In the genomic region with DNA sequence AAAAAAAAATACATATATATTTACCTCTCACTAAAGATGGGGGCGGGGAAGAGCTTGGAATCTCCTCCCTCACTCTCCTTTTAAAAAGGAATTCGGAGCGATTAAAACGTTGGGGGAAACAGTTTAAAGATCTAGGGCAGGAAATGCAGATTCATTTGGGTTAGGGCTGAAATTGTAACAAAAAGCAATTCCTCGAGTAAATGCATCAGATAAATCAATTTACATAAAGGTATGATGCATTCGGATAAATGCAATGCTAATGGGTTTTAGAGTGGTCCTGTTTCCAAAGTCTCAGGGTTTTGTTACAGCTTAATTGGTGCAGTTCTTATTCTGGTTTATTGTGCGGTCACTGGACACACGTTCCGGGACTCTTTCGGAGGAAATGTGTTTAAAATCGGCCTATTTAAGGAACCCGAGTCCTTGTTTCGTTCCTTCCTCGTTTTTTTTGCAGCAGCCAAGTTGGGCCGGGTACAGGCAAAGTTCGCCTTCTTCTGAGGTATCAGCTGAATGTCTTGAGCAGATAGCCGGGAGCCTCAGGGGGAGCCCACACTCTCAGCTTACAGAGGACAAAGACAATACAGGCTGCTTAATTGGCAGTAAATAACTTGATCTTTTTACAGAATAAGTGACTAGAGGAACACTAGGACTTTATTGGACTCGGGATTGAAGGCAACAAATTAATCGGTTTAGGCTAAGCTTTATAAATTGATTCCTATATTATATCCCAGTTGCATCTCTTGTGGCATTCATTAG, we compare ENCODE assay signal across 8 cellular contexts. TPM values are rescaled to one million over a fixed set of nuclear protein-coding genes. Genes with fewer than 3 reads are reported as not detected.
DNase-seq lines count a peak whose midpoint lies in the region; ATAC-seq and TF ChIP-seq lines count a peak whose summit lies in the region.

No MANE protein-coding gene starts in this region.

- H3K27me3 Mint-ChIP-seq in activated CD8-positive, alpha-beta T cell treated with anti-CD3 and anti-CD28 coated beads, Interleukin-2, amount 10 ng/mL, durations not matched to agents 7 days and 5 days (ENCODE audit: low read depth), result no peaks in the 10 kb centered on the region
- no peaks in the 10 kb centered on the region for H3K27me3 Mint-ChIP-seq in neural crest cell (ENCODE audit: low read depth)

- CTCF ChIA-PET in activated CD8-positive, alpha-beta T cell treated with anti-CD3 and anti-CD28 coated beads, Interleukin-2, amount 10 ng/mL, durations not matched to agents 7 days and 5 days (lab: Charles Lee), result interaction anchor here (0.7 to 1.1 kb wide), 2 partner anchors 14 to 16 kb away, joined by 3 read pairs; no protein-coding TSS in a partner anchor

- peaks cover 41% of the 10 kb centered on the region for H3K4me1 Mint-ChIP-seq in activated CD8-positive, alpha-beta T cell treated with anti-CD3 and anti-CD28 coated beads, Interleukin-2, amount 10 ng/mL, durations not matched to agents 7 days and 5 days (ENCODE audit: low read depth)
- H3K4me1 Mint-ChIP-seq in neural crest cell, result peaks cover 58% of the 10 kb centered on the region

- TF ChIP-seq POLR2A in GM18505 (IDR thresholded peaks at IDR 0.05; ENCODE audit: borderline replicate concordance, extremely low read depth, insufficient read depth, insufficient read length), result no peak

- H3K36me3 Mint-ChIP-seq in activated CD8-positive, alpha-beta T cell treated with anti-CD3 and anti-CD28 coated beads, Interleukin-2, amount 10 ng/mL, durations not matched to agents 7 days and 5 days (ENCODE audit: low read depth), result peaks cover 28% of the 10 kb centered on the region
- peaks cover 9% of the 10 kb centered on the region for H3K36me3 Mint-ChIP-seq in neural crest cell (ENCODE audit: low read depth)

- H3K4me3 Mint-ChIP-seq in activated CD8-positive, alpha-beta T cell treated with anti-CD3 and anti-CD28 coated beads, Interleukin-2, amount 10 ng/mL, durations not matched to agents 7 days and 5 days, result peak overlapping the region; percentile 81
- peak overlapping the region; percentile 97 for H3K4me3 Mint-ChIP-seq in neural crest cell

- H3K27ac Mint-ChIP-seq in activated CD8-positive, alpha-beta T cell treated with anti-CD3 and anti-CD28 coated beads, Interleukin-2, amount 10 ng/mL, durations not matched to agents 7 days and 5 days, result peak overlapping the region; percentile 97
- H3K27ac Mint-ChIP-seq in neural crest cell (ENCODE audit: unreplicated experiment), result peak overlapping the region; percentile 85

- peak; percentile 42 for DNase-seq in EL
- DNase-seq in LNCaP clone FGC (ENCODE audit: low read depth), result no peak
- peak; percentile 37 for DNase-seq in activated CD8-positive, alpha-beta T cell treated with anti-CD3 and anti-CD28 coated beads, Interleukin-2, amount 10 ng/mL, durations not matched to agents 7 days and 5 days
- DNase-seq in foreskin melanocyte, result peak; percentile 56
- DNase-seq in neural crest cell (ENCODE audit: low read depth, low spot score), result no peak

- POLR2A ChIA-PET in activated CD8-positive, alpha-beta T cell treated with anti-CD3 and anti-CD28 coated beads, Interleukin-2, amount 10 ng/mL, durations not matched to agents 7 days and 5 days (lab: Charles Lee), result interaction anchor here (0.5 to 1.6 kb wide), 3 partner anchors 15 to 934 kb away, joined by 3 to 5 read pairs (median 3); a partner anchor contains a TSS

- ATAC-seq in activated CD8-positive, alpha-beta T cell treated with anti-CD3 and anti-CD28 coated beads, Interleukin-2, amount 10 ng/mL, durations not matched to agents 7 days and 5 days, result no peak
- no peak for ATAC-seq in GM21515 (IDR thresholded peaks at IDR 0.05; ENCODE audit: unreplicated experiment)
- ATAC-seq in HG03442 (IDR thresholded peaks at IDR 0.05; ENCODE audit: unreplicated experiment), result no peak
- no peak for ATAC-seq in GM18505 (IDR thresholded peaks at IDR 0.05; ENCODE audit: unreplicated experiment)

- TF ChIP-seq CTCF in LNCaP clone FGC (IDR thresholded peaks at IDR 0.05; ENCODE audit: control insufficient read depth, extremely low read depth, insufficient read depth) (no peak), neural crest cell (conservative IDR thresholded peaks at IDR 0.05) (no peak)

- peak overlapping the region; percentile 65 for H3K4me3 ChIP-seq in LNCaP clone FGC (ENCODE audit: low read depth, low read length)

- no peaks in the 10 kb centered on the region for H3K9me3 Mint-ChIP-seq in activated CD8-positive, alpha-beta T cell treated with anti-CD3 and anti-CD28 coated beads, Interleukin-2, amount 10 ng/mL, durations not matched to agents 7 days and 5 days (ENCODE audit: insufficient read depth)
- no peaks in the 10 kb centered on the region for H3K9me3 Mint-ChIP-seq in neural crest cell

RNA-seq across cellular contexts. Expression of a gene that starts 1.7 kb away (rescaled TPM):
- total RNA-seq in activated CD8-positive, alpha-beta T cell treated with anti-CD3 and anti-CD28 coated beads, Interleukin-2, amount 10 ng/mL, durations not matched to agents 7 days and 5 days, result 10 to 100 TPM; 38.3 to 39.3 TPM
- 91.4 and 98.1 TPM in 2 replicates for total RNA-seq in neural crest cell

Comparison
In these comparisons a context has a peak if more than half of its experiments do, and no peak if none do; other contexts are left out.
1. DNase-seq: peak in EL (single experiment), activated CD8-positive, alpha-beta T cell treated with anti-CD3 and anti-CD28 coated beads, Interleukin-2, amount 10 ng/mL, durations not matched to agents 7 days and 5 days (single experiment) and foreskin melanocyte (single experiment); none in LNCaP clone FGC (single experiment) and neural crest cell (single experiment).